14 cellular contexts compared by ENCODE assay signal in the genomic region with DNA sequence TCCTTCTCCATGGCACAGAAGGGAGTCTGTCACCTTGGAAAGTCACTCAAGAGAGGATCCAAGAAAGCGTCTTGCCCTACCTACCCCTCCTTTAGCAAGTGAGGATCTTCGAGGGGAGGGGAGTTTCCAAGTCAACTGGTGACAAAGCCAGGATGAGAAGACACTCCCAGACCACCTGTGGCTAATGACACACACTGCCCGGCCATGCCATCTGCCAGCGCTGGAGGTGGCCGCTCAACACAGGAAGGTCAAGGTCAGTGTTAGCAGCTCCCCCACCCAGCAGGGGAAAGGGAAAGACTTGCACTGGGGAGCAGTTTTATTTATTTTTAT. TPM values are rescaled to one million over a fixed set of nuclear protein-coding genes. Genes with fewer than 3 reads are reported as not detected.
DNase-seq lines count a peak whose midpoint lies in the region; ATAC-seq, FAIRE-seq and TF ChIP-seq lines count a peak whose summit lies in the region.
"Had no signal": no experiment of that assay in that cellular context is flagged by ENCODE, and none has a peak within 500 bp of the region (broad histone marks: within the 10 kb centered on the region; RNA-seq: fewer than 3 reads in every experiment).

No MANE protein-coding gene starts in this region.

- H3K23ac ChIP-seq in neuronal stem cell (ENCODE audit: low read depth, low read length, poor library complexity) = no peak overlapping the region

- H3K36me3 ChIP-seq in BLaER1 (peaks cover 92% of the 10 kb centered on the region), GM23248 (ENCODE audit: low read depth) (no peaks in the 10 kb centered on the region), neuronal stem cell (replicated peaks in 1 of 2; ENCODE audit: control insufficient read depth in 2 of 2, insufficient read depth in 2 of 2, low read length in 2 of 2) (no peaks in the 10 kb centered on the region)

- no peaks in the 10 kb centered on the region for H3K79me1 ChIP-seq in neuronal stem cell (ENCODE audit: low read depth, low read length)

- H3K14ac ChIP-seq in neuronal stem cell (ENCODE audit: low read length) = peak overlapping the region; percentile 47

- H2BK5ac ChIP-seq in neuronal stem cell (ENCODE audit: low read length) = no peak overlapping the region

- H3K9me3 ChIP-seq in BLaER1 (no peaks in the 10 kb centered on the region), GM23248 (ENCODE audit: low read depth) (no peaks in the 10 kb centered on the region), neuronal stem cell (replicated peaks in 1 of 2; ENCODE audit: control insufficient read depth in 2 of 2, insufficient read depth in 1 of 2, low read depth in 1 of 2, low read length in 2 of 2) (no peaks in the 10 kb centered on the region)
- H3K9me3 ChIP-seq: spleen had no signal

- peak overlapping the region; percentile 75 for H3K4me2 ChIP-seq in BLaER1
- H3K4me2 ChIP-seq in GM23248 (ENCODE audit: unreplicated experiment) = no peak overlapping the region
- no peak overlapping the region for H3K4me2 ChIP-seq in neuronal stem cell (ENCODE audit: insufficient read depth, low read length, poor library complexity, severe bottlenecking)
- H3K4me2 ChIP-seq: hepatocyte had no signal

- WGBS in GM23248 (ENCODE audit: low coverage in 1 of 2, low lambda C conversion rate in 2 of 2, missing lambda C conversion rate in 2 of 2), 2 experiments = 81% methylated on average over 5 of the region's 5 CpGs
- no CpG with 5 or more reads among the region's 5 CpGs for WGBS in neuronal stem cell (ENCODE audit: extremely low coverage in 2 of 2, insufficient read length in 2 of 2, insufficient replicate concordance in 1 of 2), 2 donors

- H3K79me2 ChIP-seq in GM23248 (ENCODE audit: insufficient read depth) = peaks cover 88% of the 10 kb centered on the region
- H3K79me2 ChIP-seq: hepatocyte had no signal

- peaks cover 100% of the 10 kb centered on the region for H4K20me1 ChIP-seq in BLaER1
- H4K20me1 ChIP-seq in GM23248 (ENCODE audit: insufficient read depth) = no peaks in the 10 kb centered on the region

- no peak for TF ChIP-seq POLR2A in GM12892 (IDR thresholded peaks at IDR 0.05; ENCODE audit: low read depth, low read length)

- in situ Hi-C loops in GM23248 (cut with MboI) = no loop called here

- no peak overlapping the region for H4K91ac ChIP-seq in neuronal stem cell (ENCODE audit: low read depth, low read length, poor library complexity)

- FAIRE-seq in GM12892 (lab: Jason Lieb, UNC) = no peak
- FAIRE-seq: GM19239 had no signal

- no peak overlapping the region for H2AFZ ChIP-seq in GM23248
- H2AFZ ChIP-seq in neuronal stem cell (ENCODE audit: low read length) = no peak overlapping the region
- H2AFZ ChIP-seq: hepatocyte had no signal

- ATAC-seq in GM18867 (IDR thresholded peaks at IDR 0.05; ENCODE audit: unreplicated experiment) (no peak), GM21529 (IDR thresholded peaks at IDR 0.05; ENCODE audit: unreplicated experiment) (no peak)
- ATAC-seq: HCT116 had no signal

- H2BK15ac ChIP-seq in neuronal stem cell (ENCODE audit: low read length) = no peak overlapping the region

- no peak overlapping the region for H3K9ac ChIP-seq in BLaER1
- H3K9ac ChIP-seq in GM23248 = peak overlapping the region; percentile 90
- H3K9ac ChIP-seq in neuronal stem cell (ENCODE audit: low read depth, low read length, poor library complexity) = no peak overlapping the region

- H3K9me2 ChIP-seq in GM23248 (ENCODE audit: insufficient read depth) = no peaks in the 10 kb centered on the region

- H3K18ac ChIP-seq in neuronal stem cell (ENCODE audit: low read length) = no peak overlapping the region

- H3K4me3 ChIP-seq in BLaER1 = no peak overlapping the region
- no peak overlapping the region for H3K4me3 ChIP-seq in GM23248
- H3K4me3 ChIP-seq in neuronal stem cell (ENCODE audit: low read length in 2 of 2) = no peak overlapping the region
- H3K4me3 ChIP-seq: hepatocyte, spleen had no signal

- H3K4me1 ChIP-seq in BLaER1 (peaks cover 47% of the 10 kb centered on the region), GM23248 (ENCODE audit: insufficient read depth) (peaks cover 71% of the 10 kb centered on the region), neuronal stem cell (ENCODE audit: control insufficient read depth in 2 of 2, insufficient read depth in 1 of 2, low read depth in 1 of 2, low read length in 2 of 2) (peaks cover 3 to 9% of the 10 kb centered on the region in 2 donors)

- H2BK120ac ChIP-seq in neuronal stem cell (ENCODE audit: low read depth, low read length) = no peak overlapping the region

- no peak overlapping the region for H3K4ac ChIP-seq in neuronal stem cell (ENCODE audit: low read length)

- H3F3A ChIP-seq in GM23248 (ENCODE audit: insufficient read depth) = peaks cover 63% of the 10 kb centered on the region

- H3K27ac ChIP-seq in BLaER1 (no peak overlapping the region), GM23248 (peak overlapping the region; percentile 99), neuronal stem cell (replicated peaks; ENCODE audit: low read length) (no peak overlapping the region)
- H3K27ac ChIP-seq: hepatocyte had no signal

- H3K27me3 ChIP-seq in BLaER1 = no peaks in the 10 kb centered on the region
- no peaks in the 10 kb centered on the region for H3K27me3 ChIP-seq in GM23248 (replicated peaks; ENCODE audit: insufficient read depth)
- H3K27me3 ChIP-seq in neuronal stem cell (ENCODE audit: control insufficient read depth in 3 of 3, insufficient read depth in 3 of 3, low read depth in 1 of 3, low read length in 3 of 3) = no peaks in the 10 kb centered on the region
- H3K27me3 ChIP-seq: hepatocyte, spleen had no signal

- no peak overlapping the region for H4K8ac ChIP-seq in neuronal stem cell (ENCODE audit: low read depth, low read length)

- H2AK5ac ChIP-seq in neuronal stem cell (ENCODE audit: low read depth, low read length) = no peak overlapping the region

- no peak overlapping the region for H2BK12ac ChIP-seq in neuronal stem cell (ENCODE audit: low read length)

- no peak for DNase-seq in GM23248
- peak; percentile 74 for DNase-seq in cerebellum (ENCODE audit: low spot score)
- no peak for DNase-seq in neuronal stem cell (ENCODE audit: low spot score)
- DNase-seq in GM12892 (ENCODE audit: insufficient read length) = no peak
- DNase-seq: activated CD8-positive, alpha-beta memory T cell treated with anti-CD3 and anti-CD28 coated beads for 24 hours; NCI-H1436 treated with DMSO at 0.1 percent for 48 hours; T-helper 1 cell had no signal

RNA-seq across cellular contexts. Expression of a gene that starts 41.3 kb away (rescaled TPM):
- 27.1 and 31.9 TPM in 2 replicates for total RNA-seq in GM23248 (2014; rRNA removed; shearing (Covaris generic))
- 48.9 and 51.9 TPM in 2 replicates for polyA plus RNA-seq in GM23248 (2016; fragmentation: Nextera tagmentation; extraction: Ambion mirVana)
- total RNA-seq in cerebellum = 6.5 TPM
- polyA plus RNA-seq in neuronal stem cell (2013, experiment 1 of 2) = 6.3 TPM
- 6.6 TPM for polyA plus RNA-seq in neuronal stem cell (2013, experiment 2 of 2)
- 3.0 TPM for polyA plus RNA-seq in GM12892 (2012; ENCODE audit: missing spikeins)
